In the genomic region with DNA sequence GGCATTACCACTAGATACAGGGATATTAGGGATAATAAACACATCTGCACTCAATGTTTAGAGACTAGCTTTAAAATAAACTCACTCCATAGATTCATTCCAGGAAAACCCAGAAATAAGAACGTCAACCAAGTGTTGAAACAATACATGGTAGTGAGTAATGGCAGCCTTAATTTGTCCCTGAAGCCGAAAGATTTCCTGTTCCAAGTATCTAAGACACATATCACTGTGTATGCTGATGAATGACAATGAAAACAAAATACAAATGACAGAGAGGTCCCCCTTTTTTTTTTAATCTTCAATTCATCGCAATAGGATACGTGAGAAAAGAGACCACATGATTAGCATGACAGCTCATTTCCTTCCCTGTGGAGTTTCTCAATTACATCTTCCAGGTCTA, we compare ENCODE assay signal across 1 cellular context.
TF ChIP-seq lines count a peak whose summit lies in the region.

No MANE protein-coding gene starts in this region.

TF ChIP-seq in IMR-90, 13 proteins besides CTCF, POLR2A, EP300 and RAD21 (continued from another document):
- TF ChIP-seq MXI1 (IDR thresholded peaks at IDR 0.05; ENCODE audit: borderline replicate concordance, low read depth, low read length), result no peak
